ENCODE assay signal across 1 cellular context in the genomic region with DNA sequence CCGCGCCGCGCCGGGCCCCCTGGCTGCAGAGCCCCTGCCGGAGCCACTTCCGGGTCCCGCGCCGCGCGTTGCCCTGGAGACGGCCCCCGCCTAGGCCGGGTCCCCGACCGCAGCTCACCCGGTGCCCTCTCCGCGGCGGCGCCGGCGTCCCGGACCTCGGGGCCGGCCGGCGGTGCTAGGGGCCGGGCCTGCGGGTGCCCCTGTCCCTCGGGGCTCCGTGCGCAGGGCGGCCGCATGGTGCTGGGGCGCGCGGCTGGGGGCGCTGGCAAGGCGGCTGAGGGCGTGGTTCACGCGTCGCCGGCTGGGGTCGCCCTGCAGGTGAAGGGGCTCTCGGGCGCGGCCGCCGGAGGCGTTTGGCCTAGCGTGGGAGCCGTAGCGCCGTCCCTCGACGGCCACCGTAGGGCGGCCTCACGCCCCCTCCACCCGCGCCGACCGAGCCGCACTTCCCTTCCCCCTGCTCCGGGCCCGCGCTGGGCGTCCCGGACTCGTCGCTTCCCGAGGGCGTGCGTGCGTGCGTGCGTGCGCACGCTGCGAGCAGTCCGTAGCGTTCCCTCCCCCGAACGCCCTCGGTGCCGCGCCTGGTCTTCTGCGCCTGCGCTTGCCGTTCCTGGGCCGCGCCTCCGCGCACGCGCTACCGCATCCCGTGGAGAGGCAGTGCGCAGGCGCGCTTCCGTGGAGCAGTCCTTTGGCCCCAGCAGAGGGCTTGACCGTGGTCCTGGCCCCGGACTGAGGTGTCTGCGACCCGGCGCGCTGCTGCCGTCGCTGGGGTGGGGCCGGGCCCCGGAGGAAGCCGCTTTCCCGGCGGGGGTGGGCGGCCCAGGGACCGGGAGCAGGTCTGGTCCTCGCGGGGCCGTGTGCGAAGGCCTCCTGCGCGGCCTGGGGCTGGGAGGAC.
A peak's percentile ranks its signal among the peaks of the same experiment; 100 is the strongest.
TF ChIP-seq lines count a peak whose summit lies in the region.

A gene with protein sequence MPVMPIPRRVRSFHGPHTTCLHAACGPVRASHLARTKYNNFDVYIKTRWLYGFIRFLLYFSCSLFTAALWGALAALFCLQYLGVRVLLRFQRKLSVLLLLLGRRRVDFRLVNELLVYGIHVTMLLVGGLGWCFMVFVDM (minus strand): TSS at position 509 of the 892 bp plus-strand sequence. CDS start 1,975 bp downstream, outside the sequence.

TF ChIP-seq in GM12878, 131 proteins besides CTCF, POLR2A, EP300 and RAD21 (continued from another document):
- TF ChIP-seq, protein P1, sequence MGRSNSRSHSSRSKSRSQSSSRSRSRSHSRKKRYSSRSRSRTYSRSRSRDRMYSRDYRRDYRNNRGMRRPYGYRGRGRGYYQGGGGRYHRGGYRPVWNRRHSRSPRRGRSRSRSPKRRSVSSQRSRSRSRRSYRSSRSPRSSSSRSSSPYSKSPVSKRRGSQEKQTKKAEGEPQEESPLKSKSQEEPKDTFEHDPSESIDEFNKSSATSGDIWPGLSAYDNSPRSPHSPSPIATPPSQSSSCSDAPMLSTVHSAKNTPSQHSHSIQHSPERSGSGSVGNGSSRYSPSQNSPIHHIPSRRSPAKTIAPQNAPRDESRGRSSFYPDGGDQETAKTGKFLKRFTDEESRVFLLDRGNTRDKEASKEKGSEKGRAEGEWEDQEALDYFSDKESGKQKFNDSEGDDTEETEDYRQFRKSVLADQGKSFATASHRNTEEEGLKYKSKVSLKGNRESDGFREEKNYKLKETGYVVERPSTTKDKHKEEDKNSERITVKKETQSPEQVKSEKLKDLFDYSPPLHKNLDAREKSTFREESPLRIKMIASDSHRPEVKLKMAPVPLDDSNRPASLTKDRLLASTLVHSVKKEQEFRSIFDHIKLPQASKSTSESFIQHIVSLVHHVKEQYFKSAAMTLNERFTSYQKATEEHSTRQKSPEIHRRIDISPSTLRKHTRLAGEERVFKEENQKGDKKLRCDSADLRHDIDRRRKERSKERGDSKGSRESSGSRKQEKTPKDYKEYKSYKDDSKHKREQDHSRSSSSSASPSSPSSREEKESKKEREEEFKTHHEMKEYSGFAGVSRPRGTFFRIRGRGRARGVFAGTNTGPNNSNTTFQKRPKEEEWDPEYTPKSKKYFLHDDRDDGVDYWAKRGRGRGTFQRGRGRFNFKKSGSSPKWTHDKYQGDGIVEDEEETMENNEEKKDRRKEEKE (IDR thresholded peaks at IDR 0.05): no peak
- TF ChIP-seq CBFB (IDR thresholded peaks at IDR 0.05; ENCODE audit: low read depth) (peak; percentile 39; the same call in 1 of the 2 replicates), GABPA (IDR thresholded peaks at IDR 0.05; ENCODE audit: low read depth) (no peak), STAT3 (IDR thresholded peaks at IDR 0.05; ENCODE audit: low read depth, low read length) (no peak), ETV6 (conservative IDR thresholded peaks at IDR 0.05 in 1 of 2, IDR thresholded peaks at IDR 0.05 in 1 of 2; ENCODE audit: borderline replicate concordance in 1 of 2, low read depth in 1 of 2) (no peak), PAX8 (IDR thresholded peaks at IDR 0.05) (no peak), EGR1 (IDR thresholded peaks at IDR 0.05; ENCODE audit: borderline replicate concordance in 1 of 2, low read depth in 2 of 2, low read length in 2 of 2) (peak in 1 of 2 experiments; percentile 97; a peak in 2 of 3 replicates), SUPT20H (IDR thresholded peaks at IDR 0.05; ENCODE audit: borderline replicate concordance, control insufficient read depth, low read depth, low read length) (no peak), RCOR1 (conservative IDR thresholded peaks at IDR 0.05; ENCODE audit: low read depth, low read length) (no peak), CEBPB (IDR thresholded peaks at IDR 0.05; ENCODE audit: borderline replicate concordance in 1 of 2, low read depth in 2 of 2, low read length in 2 of 2) (no peak), YY1 (IDR thresholded peaks at IDR 0.05; ENCODE audit: low read depth, low read length) (peak; percentile 48; the same call in 1 of the 2 replicates), ZNF274 (IDR thresholded peaks at IDR 0.05; ENCODE audit: insufficient read depth, insufficient read length) (no peak), CUX1 (IDR thresholded peaks at IDR 0.05; ENCODE audit: insufficient replicate concordance, low read depth, low read length) (no peak), YBX1 (IDR thresholded peaks at IDR 0.05) (no peak)
- TF ChIP-seq, protein P2, sequence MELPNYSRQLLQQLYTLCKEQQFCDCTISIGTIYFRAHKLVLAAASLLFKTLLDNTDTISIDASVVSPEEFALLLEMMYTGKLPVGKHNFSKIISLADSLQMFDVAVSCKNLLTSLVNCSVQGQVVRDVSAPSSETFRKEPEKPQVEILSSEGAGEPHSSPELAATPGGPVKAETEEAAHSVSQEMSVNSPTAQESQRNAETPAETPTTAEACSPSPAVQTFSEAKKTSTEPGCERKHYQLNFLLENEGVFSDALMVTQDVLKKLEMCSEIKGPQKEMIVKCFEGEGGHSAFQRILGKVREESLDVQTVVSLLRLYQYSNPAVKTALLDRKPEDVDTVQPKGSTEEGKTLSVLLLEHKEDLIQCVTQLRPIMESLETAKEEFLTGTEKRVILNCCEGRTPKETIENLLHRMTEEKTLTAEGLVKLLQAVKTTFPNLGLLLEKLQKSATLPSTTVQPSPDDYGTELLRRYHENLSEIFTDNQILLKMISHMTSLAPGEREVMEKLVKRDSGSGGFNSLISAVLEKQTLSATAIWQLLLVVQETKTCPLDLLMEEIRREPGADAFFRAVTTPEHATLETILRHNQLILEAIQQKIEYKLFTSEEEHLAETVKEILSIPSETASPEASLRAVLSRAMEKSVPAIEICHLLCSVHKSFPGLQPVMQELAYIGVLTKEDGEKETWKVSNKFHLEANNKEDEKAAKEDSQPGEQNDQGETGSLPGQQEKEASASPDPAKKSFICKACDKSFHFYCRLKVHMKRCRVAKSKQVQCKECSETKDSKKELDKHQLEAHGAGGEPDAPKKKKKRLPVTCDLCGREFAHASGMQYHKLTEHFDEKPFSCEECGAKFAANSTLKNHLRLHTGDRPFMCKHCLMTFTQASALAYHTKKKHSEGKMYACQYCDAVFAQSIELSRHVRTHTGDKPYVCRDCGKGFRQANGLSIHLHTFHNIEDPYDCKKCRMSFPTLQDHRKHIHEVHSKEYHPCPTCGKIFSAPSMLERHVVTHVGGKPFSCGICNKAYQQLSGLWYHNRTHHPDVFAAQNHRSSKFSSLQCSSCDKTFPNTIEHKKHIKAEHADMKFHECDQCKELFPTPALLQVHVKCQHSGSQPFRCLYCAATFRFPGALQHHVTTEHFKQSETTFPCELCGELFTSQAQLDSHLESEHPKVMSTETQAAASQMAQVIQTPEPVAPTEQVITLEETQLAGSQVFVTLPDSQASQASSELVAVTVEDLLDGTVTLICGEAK (IDR thresholded peaks at IDR 0.05; ENCODE audit: borderline replicate concordance): no peak
- TF ChIP-seq, protein P3, sequence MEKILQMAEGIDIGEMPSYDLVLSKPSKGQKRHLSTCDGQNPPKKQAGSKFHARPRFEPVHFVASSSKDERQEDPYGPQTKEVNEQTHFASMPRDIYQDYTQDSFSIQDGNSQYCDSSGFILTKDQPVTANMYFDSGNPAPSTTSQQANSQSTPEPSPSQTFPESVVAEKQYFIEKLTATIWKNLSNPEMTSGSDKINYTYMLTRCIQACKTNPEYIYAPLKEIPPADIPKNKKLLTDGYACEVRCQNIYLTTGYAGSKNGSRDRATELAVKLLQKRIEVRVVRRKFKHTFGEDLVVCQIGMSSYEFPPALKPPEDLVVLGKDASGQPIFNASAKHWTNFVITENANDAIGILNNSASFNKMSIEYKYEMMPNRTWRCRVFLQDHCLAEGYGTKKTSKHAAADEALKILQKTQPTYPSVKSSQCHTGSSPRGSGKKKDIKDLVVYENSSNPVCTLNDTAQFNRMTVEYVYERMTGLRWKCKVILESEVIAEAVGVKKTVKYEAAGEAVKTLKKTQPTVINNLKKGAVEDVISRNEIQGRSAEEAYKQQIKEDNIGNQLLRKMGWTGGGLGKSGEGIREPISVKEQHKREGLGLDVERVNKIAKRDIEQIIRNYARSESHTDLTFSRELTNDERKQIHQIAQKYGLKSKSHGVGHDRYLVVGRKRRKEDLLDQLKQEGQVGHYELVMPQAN (conservative IDR thresholded peaks at IDR 0.05): peak; percentile 91
- TF ChIP-seq, protein P4, sequence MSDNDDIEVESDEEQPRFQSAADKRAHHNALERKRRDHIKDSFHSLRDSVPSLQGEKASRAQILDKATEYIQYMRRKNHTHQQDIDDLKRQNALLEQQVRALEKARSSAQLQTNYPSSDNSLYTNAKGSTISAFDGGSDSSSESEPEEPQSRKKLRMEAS (IDR thresholded peaks at IDR 0.05; ENCODE audit: low read depth, low read length): peak; percentile 91
